Comparison of ENCODE assay signal across 10 cellular contexts in the genomic region with DNA sequence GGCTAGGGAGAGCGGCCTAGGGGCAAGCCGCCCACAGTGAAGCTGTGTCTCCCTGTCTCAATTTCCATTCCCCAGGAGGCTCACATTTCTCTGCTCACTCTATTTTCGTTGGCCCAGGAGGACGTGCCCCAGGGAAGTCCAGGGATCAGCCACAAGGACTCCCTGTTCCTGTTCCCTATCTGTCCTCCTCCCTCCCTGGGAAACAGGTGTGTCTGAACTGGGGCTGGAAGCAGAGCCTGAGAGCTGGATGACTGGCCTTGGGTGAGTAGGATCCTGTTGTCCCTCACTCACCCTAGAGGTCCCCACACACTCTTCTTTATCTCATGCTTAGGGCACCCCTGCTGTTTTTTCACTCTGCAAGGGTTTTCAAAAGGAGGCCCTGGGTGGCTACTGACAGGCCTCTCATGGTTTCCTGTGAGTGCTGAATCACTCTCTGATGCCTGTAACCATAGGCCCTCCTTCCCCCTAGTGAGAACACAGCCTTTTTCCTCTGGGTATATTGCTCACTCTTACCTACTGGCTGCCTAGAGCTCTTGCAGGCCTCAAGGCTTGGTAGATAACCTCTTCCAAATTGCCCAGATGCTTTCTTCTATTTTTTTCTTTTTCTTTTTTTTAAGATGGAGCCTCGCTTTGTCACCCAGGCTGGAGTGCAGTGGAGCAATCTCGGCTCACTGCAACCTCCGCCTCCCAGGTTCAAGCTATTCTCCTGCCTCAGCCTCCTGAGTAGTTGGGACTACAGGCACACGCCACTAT. TPM values are rescaled to one million over a fixed set of nuclear protein-coding genes. Genes with fewer than 3 reads are reported as not detected.
DNase-seq lines count a peak whose midpoint lies in the region; FAIRE-seq lines count a peak whose summit lies in the region.
"Had no signal": no experiment of that assay in that cellular context is flagged by ENCODE, and none has a peak within 500 bp of the region (broad histone marks: within the 10 kb centered on the region; RNA-seq: fewer than 3 reads in every experiment).

No MANE protein-coding gene starts in this region.

- H3K4me3 ChIP-seq in Jurkat, Clone E6-1 (ENCODE audit: low read length) = no peak overlapping the region
- H3K4me3 ChIP-seq: lung had no signal

- FAIRE-seq in GM19239 (lab: Jason Lieb, UNC) = no peak

- DNase-seq in Jurkat, Clone E6-1 (ENCODE audit: low read depth, low spot score) = peak; percentile 76
- DNase-seq in UCSD-AML1 (lab: John Stamatoyannopoulos, UW; ENCODE audit: unreplicated experiment) (peak; percentile 70), ecto neural progenitor cell (ENCODE audit: low spot score) (peak; percentile 48), NCI-H524 treated with DMSO at 0.1 percent for 48 hours (lab: John Stamatoyannopoulos, UW) (no peak), GM19239 (ENCODE audit: insufficient read length, low spot score) (no peak), COLO829 (ENCODE audit: low spot score) (no peak)
- peak; percentile 42 to 62 for DNase-seq in stimulated activated CD4-positive, alpha-beta T cell treated with anti-CD3 and anti-CD28 coated beads, Interleukin-2, amount 100 ng/mL, for 24 hours
- no peak for DNase-seq in central memory CD4-positive, alpha-beta T cell
- DNase-seq: NCI-H446 treated with DMSO at 0.1 percent for 48 hours had no signal

RNA-seq across cellular contexts. Expression of gene UTP11, which starts 3.3 kb away (rescaled TPM):
- 112 TPM for polyA plus RNA-seq in Jurkat, Clone E6-1 (2012; ENCODE audit: insufficient read depth, insufficient read length)

RNA-seq across cellular contexts. Expression of gene FHL3, which starts 4.0 kb away (rescaled TPM):
- 12.6 TPM for polyA plus RNA-seq in Jurkat, Clone E6-1 (2012; ENCODE audit: insufficient read depth, insufficient read length)

RNA-seq across cellular contexts. Expression of gene SF3A3, which starts 19.4 kb away (rescaled TPM):
- 255 TPM for polyA plus RNA-seq in Jurkat, Clone E6-1 (2012; ENCODE audit: insufficient read depth, insufficient read length)

RNA-seq across cellular contexts. Expression of gene POU3F1, which starts 37.3 kb away (rescaled TPM):
- not detected for polyA plus RNA-seq in Jurkat, Clone E6-1 (2012; ENCODE audit: insufficient read depth, insufficient read length)

Comparison
In these comparisons a context has a peak if more than half of its experiments do, and no peak if none do; other contexts are left out.
1. DNase-seq: peak in Jurkat, Clone E6-1 (single experiment), UCSD-AML1 (single experiment), ecto neural progenitor cell (single experiment) and stimulated activated CD4-positive, alpha-beta T cell treated with anti-CD3 and anti-CD28 coated beads, Interleukin-2, amount 100 ng/mL, for 24 hours (2 of 2); none in NCI-H524 treated with DMSO at 0.1 percent for 48 hours (single experiment), central memory CD4-positive, alpha-beta T cell (single experiment), GM19239 (single experiment) and COLO829 (single experiment).